Comparison of ENCODE assay signal across 15 cellular contexts in genomic region chr19:58008877-58009276, GRCh38. TPM values are rescaled to one million over a fixed set of nuclear protein-coding genes. Genes with fewer than 3 reads are reported as not detected.
A peak's percentile ranks its signal among the peaks of the same experiment; 100 is the strongest.
DNase-seq lines count a peak whose midpoint lies in the region; ATAC-seq, FAIRE-seq and TF ChIP-seq lines count a peak whose summit lies in the region.
"Not testable (repeated sequence)": the region's sequence is repeated elsewhere in the genome, so short reads cannot be mapped to it uniquely, and the experiment has no call there.
"Had no signal": no experiment of that assay in that cellular context is flagged by ENCODE, and none has a peak within 500 bp of the region (broad histone marks: within the 10 kb centered on the region; RNA-seq: fewer than 3 reads in every experiment).

No MANE protein-coding gene starts in this region.

- H3K9me3 Mint-ChIP-seq in CD4-positive, CD25-positive, alpha-beta regulatory T cell = peaks cover 5 to 73% (median 31%) of the 10 kb centered on the region in 7 donors
- H3K9me3 Mint-ChIP-seq in activated CD8-positive, alpha-beta memory T cell treated with anti-CD3 and anti-CD28 coated beads, Interleukin-2, amount 10 ng/mL, durations not matched to agents 7 days and 5 days (ENCODE audit: low read depth) = peaks cover 45% of the 10 kb centered on the region
- peaks cover 78% of the 10 kb centered on the region for H3K9me3 Mint-ChIP-seq in astrocyte (ENCODE audit: unreplicated experiment)
- H3K9me3 Mint-ChIP-seq in stimulated activated naive B cell treated with anti-CD40 and anti-IgM and Interleukin-4, amounts not matched to agents 10 μg/mL and 1 μg/mL and 100 μg/mL, for 72 hours = peaks cover 14 to 21% of the 10 kb centered on the region in 2 donors

- not testable (repeated sequence) for H3K4me3 ChIP-seq in CD4-positive, CD25-positive, alpha-beta regulatory T cell (ENCODE audit: low read depth, low read length)
- peak overlapping the region; percentile 78 for H3K4me3 ChIP-seq in SK-N-MC
- peak overlapping the region; percentile 52 for H3K4me3 ChIP-seq in astrocyte (ENCODE audit: insufficient read depth, low read depth, low read length)
- H3K4me3 ChIP-seq in epithelial cell of esophagus (ENCODE audit: low read length) = peak overlapping the region; percentile 67
- H3K4me3 ChIP-seq in iPS-15b (ENCODE audit: low read depth, low read length) = peak overlapping the region; percentile 46

- CTCF ChIA-PET in activated CD8-positive, alpha-beta memory T cell treated with anti-CD3 and anti-CD28 coated beads, Interleukin-2, amount 10 ng/mL, durations not matched to agents 7 days and 5 days (lab: Charles Lee) = not testable (repeated sequence)

- FAIRE-seq in astrocyte (lab: Jason Lieb, UNC) = not testable (repeated sequence)

- peaks cover 6 to 20% (median 9%) of the 10 kb centered on the region in 4 donors for H3K4me1 Mint-ChIP-seq in CD4-positive, CD25-positive, alpha-beta regulatory T cell
- peaks cover 19% of the 10 kb centered on the region for H3K4me1 Mint-ChIP-seq in activated CD8-positive, alpha-beta memory T cell treated with anti-CD3 and anti-CD28 coated beads, Interleukin-2, amount 10 ng/mL, durations not matched to agents 7 days and 5 days
- H3K4me1 Mint-ChIP-seq in astrocyte (ENCODE audit: low read depth, unreplicated experiment) = not testable (repeated sequence)
- H3K4me1 Mint-ChIP-seq in stimulated activated naive B cell treated with anti-CD40 and anti-IgM and Interleukin-4, amounts not matched to agents 10 μg/mL and 1 μg/mL and 100 μg/mL, for 72 hours = peaks cover 17 to 33% of the 10 kb centered on the region in 2 donors

- H3K4me2 ChIP-seq in astrocyte (ENCODE audit: low read length) = peak overlapping the region; percentile 84

- not testable (repeated sequence) for H3K4me1 ChIP-seq in CD4-positive, CD25-positive, alpha-beta regulatory T cell (ENCODE audit: control insufficient read depth, insufficient read depth, low read length, poor library complexity, severe bottlenecking); astrocyte (ENCODE audit: insufficient read depth, low read length); iPS-15b (ENCODE audit: control insufficient read depth, insufficient read depth, low read length)

- H3K27ac ChIP-seq in CD4-positive, CD25-positive, alpha-beta regulatory T cell (ENCODE audit: insufficient read depth, low read length, poor library complexity, severe bottlenecking); SK-N-MC; astrocyte (ENCODE audit: low read depth, low read length): not testable (repeated sequence)

- H3K36me3 ChIP-seq in CD4-positive, CD25-positive, alpha-beta regulatory T cell (ENCODE audit: control insufficient read depth, insufficient read depth, low read length) = peaks cover 29% of the 10 kb centered on the region
- H3K36me3 ChIP-seq in SK-N-MC (ENCODE audit: insufficient read depth, low read length) (peaks cover 27% of the 10 kb centered on the region), iPS-15b (ENCODE audit: control insufficient read depth, insufficient read depth, low read length) (peaks cover 20% of the 10 kb centered on the region)
- H3K36me3 ChIP-seq in astrocyte (ENCODE audit: insufficient read depth, low read length) = not testable (repeated sequence)

- not testable (repeated sequence) for H4K20me1 ChIP-seq in astrocyte (ENCODE audit: insufficient read depth, low read length)

- H3K9ac ChIP-seq in SK-N-MC (ENCODE audit: insufficient read length); astrocyte (ENCODE audit: low read length); iPS-15b (ENCODE audit: low read depth, low read length): not testable (repeated sequence)

- peaks cover 47 to 93% of the 10 kb centered on the region in 2 experiments for H3K9me3 ChIP-seq in CD4-positive, CD25-positive, alpha-beta regulatory T cell (ENCODE audit: control insufficient read depth in 2 of 2, low read length in 2 of 2)
- H3K9me3 ChIP-seq in SK-N-MC (ENCODE audit: low read depth, low read length); iPS-15b (ENCODE audit: control insufficient read depth, insufficient read depth, low read length): not testable (repeated sequence)
- H3K9me3 ChIP-seq in astrocyte (ENCODE audit: insufficient read depth, low read depth, low read length) = peaks cover 45% of the 10 kb centered on the region

- ATAC-seq in CD4-positive, CD25-positive, alpha-beta regulatory T cell (ENCODE audit: low read depth in 2 of 2); activated CD8-positive, alpha-beta memory T cell treated with anti-CD3 and anti-CD28 coated beads, Interleukin-2, amount 10 ng/mL, durations not matched to agents 7 days and 5 days; stimulated activated naive B cell treated with anti-CD40 and anti-IgM and Interleukin-4, amounts not matched to agents 10 μg/mL and 1 μg/mL and 100 μg/mL, for 72 hours (replicated peaks): not testable (repeated sequence)

- DNase-seq in CD4-positive, CD25-positive, alpha-beta regulatory T cell; SK-N-MC (ENCODE audit: low read depth, low spot score); activated CD8-positive, alpha-beta memory T cell treated with anti-CD3 and anti-CD28 coated beads, Interleukin-2, amount 10 ng/mL, durations not matched to agents 7 days and 5 days; astrocyte (ENCODE audit: low read depth); stimulated activated naive B cell treated with anti-CD40 and anti-IgM and Interleukin-4, amounts not matched to agents 10 μg/mL and 1 μg/mL and 100 μg/mL, for 72 hours: not testable (repeated sequence)
- DNase-seq in HK-2 (ENCODE audit: unreplicated experiment) = peak; percentile 10
- peak; percentile 78 for DNase-seq in epithelial cell of esophagus (ENCODE audit: low read depth)

- TF ChIP-seq CTCF in astrocyte (IDR thresholded peaks at IDR 0.05; ENCODE audit: insufficient read depth, low read depth, low read length); epithelial cell of esophagus (IDR thresholded peaks at IDR 0.05; ENCODE audit: insufficient read depth, low read depth, low read length, missing control alignments): not testable (repeated sequence)

- not testable (repeated sequence) for H3K27ac Mint-ChIP-seq in CD4-positive, CD25-positive, alpha-beta regulatory T cell; activated CD8-positive, alpha-beta memory T cell treated with anti-CD3 and anti-CD28 coated beads, Interleukin-2, amount 10 ng/mL, durations not matched to agents 7 days and 5 days; astrocyte (ENCODE audit: unreplicated experiment)
- H3K27ac Mint-ChIP-seq in stimulated activated naive B cell treated with anti-CD40 and anti-IgM and Interleukin-4, amounts not matched to agents 10 μg/mL and 1 μg/mL and 100 μg/mL, for 72 hours = peak overlapping the region; percentile 98

- H3K27me3 Mint-ChIP-seq in CD4-positive, CD25-positive, alpha-beta regulatory T cell; activated CD8-positive, alpha-beta memory T cell treated with anti-CD3 and anti-CD28 coated beads, Interleukin-2, amount 10 ng/mL, durations not matched to agents 7 days and 5 days; astrocyte (ENCODE audit: low read depth, unreplicated experiment); stimulated activated naive B cell treated with anti-CD40 and anti-IgM and Interleukin-4, amounts not matched to agents 10 μg/mL and 1 μg/mL and 100 μg/mL, for 72 hours: not testable (repeated sequence)

- peak overlapping the region in 3 of 4 donors; percentile 15 to 76 (median 72) for H3K4me3 Mint-ChIP-seq in CD4-positive, CD25-positive, alpha-beta regulatory T cell
- H3K4me3 Mint-ChIP-seq in activated CD8-positive, alpha-beta memory T cell treated with anti-CD3 and anti-CD28 coated beads, Interleukin-2, amount 10 ng/mL, durations not matched to agents 7 days and 5 days = peak overlapping the region; percentile 80
- not testable (repeated sequence) for H3K4me3 Mint-ChIP-seq in astrocyte (ENCODE audit: unreplicated experiment)
- peak overlapping the region; percentile 84 to 93 for H3K4me3 Mint-ChIP-seq in stimulated activated naive B cell treated with anti-CD40 and anti-IgM and Interleukin-4, amounts not matched to agents 10 μg/mL and 1 μg/mL and 100 μg/mL, for 72 hours

- peaks cover 33% of the 10 kb centered on the region for H3K36me3 Mint-ChIP-seq in CD4-positive, CD25-positive, alpha-beta regulatory T cell
- peaks cover 47% of the 10 kb centered on the region for H3K36me3 Mint-ChIP-seq in activated CD8-positive, alpha-beta memory T cell treated with anti-CD3 and anti-CD28 coated beads, Interleukin-2, amount 10 ng/mL, durations not matched to agents 7 days and 5 days
- H3K36me3 Mint-ChIP-seq in astrocyte (ENCODE audit: low read depth, unreplicated experiment) = peaks cover 80% of the 10 kb centered on the region
- peaks cover 47 to 64% of the 10 kb centered on the region in 2 donors for H3K36me3 Mint-ChIP-seq in stimulated activated naive B cell treated with anti-CD40 and anti-IgM and Interleukin-4, amounts not matched to agents 10 μg/mL and 1 μg/mL and 100 μg/mL, for 72 hours

- H2AFZ ChIP-seq in astrocyte (ENCODE audit: low read depth, low read length) = not testable (repeated sequence)

- H3K79me2 ChIP-seq in astrocyte (ENCODE audit: insufficient read depth, low read length) = not testable (repeated sequence)

- not testable (repeated sequence) for H3K27me3 ChIP-seq in CD4-positive, CD25-positive, alpha-beta regulatory T cell (ENCODE audit: control insufficient read depth, insufficient read depth, low read length); astrocyte (ENCODE audit: insufficient read depth, low read length); iPS-15b (ENCODE audit: control insufficient read depth, insufficient read depth, low read length)

RNA-seq across cellular contexts. Expression of gene ZNF606, which starts 6.3 kb away (rescaled TPM):
- total RNA-seq in CD4-positive, CD25-positive, alpha-beta regulatory T cell = 10.3 TPM
- polyA plus RNA-seq in CD4-positive, CD25-positive, alpha-beta regulatory T cell = 1 to 10 TPM; 1.6 to 6.0 (median 4.7) TPM
- total RNA-seq in activated CD8-positive, alpha-beta memory T cell treated with anti-CD3 and anti-CD28 coated beads, Interleukin-2, amount 10 ng/mL, durations not matched to agents 7 days and 5 days = 10 to 100 TPM; 11.6 to 12.8 TPM
- 13.5 and 14.3 TPM in 2 replicates for total RNA-seq in astrocyte

RNA-seq across cellular contexts. Expression of gene ZSCAN1, which starts 24.9 kb away (rescaled TPM):
- total RNA-seq in CD4-positive, CD25-positive, alpha-beta regulatory T cell = not detected
- polyA plus RNA-seq in CD4-positive, CD25-positive, alpha-beta regulatory T cell = not detected
- not detected for total RNA-seq in activated CD8-positive, alpha-beta memory T cell treated with anti-CD3 and anti-CD28 coated beads, Interleukin-2, amount 10 ng/mL, durations not matched to agents 7 days and 5 days
- not detected in 2 replicates for total RNA-seq in astrocyte
- total RNA-seq: fibroblast of villous mesenchyme; G401; naive thymus-derived CD8-positive, alpha-beta T cell; NCI-H460; omental fat pad; renal cortical epithelial cell; thoracic aorta had no signal
- polyA plus RNA-seq: naive thymus-derived CD8-positive, alpha-beta T cell had no signal

RNA-seq across cellular contexts. Expression of gene C19orf18, which starts 34.5 kb away (rescaled TPM):
- 1.6 TPM for total RNA-seq in CD4-positive, CD25-positive, alpha-beta regulatory T cell
- polyA plus RNA-seq in CD4-positive, CD25-positive, alpha-beta regulatory T cell = not detected
- under 1 TPM; 0.33 to 0.88 TPM for total RNA-seq in activated CD8-positive, alpha-beta memory T cell treated with anti-CD3 and anti-CD28 coated beads, Interleukin-2, amount 10 ng/mL, durations not matched to agents 7 days and 5 days
- 0.66 and 1.5 TPM in 2 replicates for total RNA-seq in astrocyte
- total RNA-seq: G401, NCI-H460, thoracic aorta had no signal

RNA-seq across cellular contexts. Expression of gene ZNF135, which starts 50.2 kb away (rescaled TPM):
- total RNA-seq in CD4-positive, CD25-positive, alpha-beta regulatory T cell = 0.39 TPM
- polyA plus RNA-seq in CD4-positive, CD25-positive, alpha-beta regulatory T cell = 1 to 10 TPM in 1 of 4 donors, under 1 TPM in 3; 0.15 to 2.7 (median 0.88) TPM
- under 1 TPM; 0.49 to 0.76 TPM for total RNA-seq in activated CD8-positive, alpha-beta memory T cell treated with anti-CD3 and anti-CD28 coated beads, Interleukin-2, amount 10 ng/mL, durations not matched to agents 7 days and 5 days
- total RNA-seq in astrocyte = 1.5 and 1.7 TPM in 2 replicates
- total RNA-seq: G401 had no signal
